In genomic region chr19:48248081-48248833, GRCh38 we compare ENCODE assay signal across 10 cellular contexts. TPM values are rescaled to one million over a fixed set of nuclear protein-coding genes. Genes with fewer than 3 reads are reported as not detected.
A peak's percentile ranks its signal among the peaks of the same experiment; 100 is the strongest.
DNase-seq lines count a peak whose midpoint lies in the region; ATAC-seq, FAIRE-seq and TF ChIP-seq lines count a peak whose summit lies in the region.
"Had no signal": no experiment of that assay in that cellular context is flagged by ENCODE, and none has a peak within 500 bp of the region (broad histone marks: within the 10 kb centered on the region; RNA-seq: fewer than 3 reads in every experiment).

No MANE protein-coding gene starts in this region.

- no peak for DNase-seq in activated CD4-positive, alpha-beta T cell treated with anti-CD3 and anti-CD28 coated beads, Interleukin-2, amount 10 ng/mL, durations not matched to agents 24 days and 14 days
- no peak for DNase-seq in activated CD4-positive, alpha-beta T cell treated with anti-CD3 and anti-CD28 coated beads, Interleukin-2, amount 50 U/mL, for 1 hour
- DNase-seq in HL-60 (ENCODE audit: low read depth in 1 of 2, low spot score in 1 of 2) (no peak), pons (ENCODE audit: low spot score) (no peak)
- no peak for DNase-seq in stimulated activated effector memory CD8-positive, alpha-beta T cell treated with anti-CD3 and anti-CD28 coated beads, Interleukin-12 subunit alpha, Interleukin-12 subunit beta, amount 100 ng/mL, for 72 hours (ENCODE audit: low spot score in 2 of 2)
- DNase-seq: NCI-H1930; stimulated activated naive CD4-positive, alpha-beta T cell had no signal

- H3K27me3 ChIP-seq in HL-60 (ENCODE audit: insufficient read depth, poor library complexity, severe bottlenecking), result no peaks in the 10 kb centered on the region

- H3K27me3 Mint-ChIP-seq in activated CD4-positive, alpha-beta T cell treated with anti-CD3 and anti-CD28 coated beads, Interleukin-2, amount 10 ng/mL, durations not matched to agents 24 days and 14 days, result no peaks in the 10 kb centered on the region

- H3K4me3 Mint-ChIP-seq in activated CD4-positive, alpha-beta T cell treated with anti-CD3 and anti-CD28 coated beads, Interleukin-2, amount 10 ng/mL, durations not matched to agents 24 days and 14 days, result peak overlapping the region; percentile 96
- H3K4me3 Mint-ChIP-seq in stimulated activated effector memory CD8-positive, alpha-beta T cell treated with anti-CD3 and anti-CD28 coated beads, Interleukin-12 subunit alpha, Interleukin-12 subunit beta, amount 100 ng/mL, for 72 hours, result peak overlapping the region; percentile 86

- peak overlapping the region; percentile 53 for H3K4me3 ChIP-seq in HL-60 (replicated peaks; ENCODE audit: insufficient read depth, low read length)

- intact Hi-C loops in activated CD4-positive, alpha-beta T cell treated with anti-CD3 and anti-CD28 coated beads, Interleukin-2, amount 10 ng/mL, durations not matched to agents 24 days and 14 days (cut with micrococcal nuclease), result no loop called here

- peaks cover 60% of the 10 kb centered on the region for H3K4me1 Mint-ChIP-seq in activated CD4-positive, alpha-beta T cell treated with anti-CD3 and anti-CD28 coated beads, Interleukin-2, amount 10 ng/mL, durations not matched to agents 24 days and 14 days
- H3K4me1 Mint-ChIP-seq in stimulated activated effector memory CD8-positive, alpha-beta T cell treated with anti-CD3 and anti-CD28 coated beads, Interleukin-12 subunit alpha, Interleukin-12 subunit beta, amount 100 ng/mL, for 72 hours, result peaks cover 62% of the 10 kb centered on the region

- peaks cover 56% of the 10 kb centered on the region for H3K36me3 Mint-ChIP-seq in activated CD4-positive, alpha-beta T cell treated with anti-CD3 and anti-CD28 coated beads, Interleukin-2, amount 10 ng/mL, durations not matched to agents 24 days and 14 days (ENCODE audit: low read depth)
- H3K36me3 Mint-ChIP-seq in stimulated activated effector memory CD8-positive, alpha-beta T cell treated with anti-CD3 and anti-CD28 coated beads, Interleukin-12 subunit alpha, Interleukin-12 subunit beta, amount 100 ng/mL, for 72 hours, result peaks cover 62% of the 10 kb centered on the region

- no peak for TF ChIP-seq CTCF in HL-60 (IDR thresholded peaks at IDR 0.05; ENCODE audit: insufficient read depth, low read length)

- peak overlapping the region; percentile 95 for H3K27ac Mint-ChIP-seq in activated CD4-positive, alpha-beta T cell treated with anti-CD3 and anti-CD28 coated beads, Interleukin-2, amount 10 ng/mL, durations not matched to agents 24 days and 14 days
- peak overlapping the region; percentile 97 for H3K27ac Mint-ChIP-seq in stimulated activated effector memory CD8-positive, alpha-beta T cell treated with anti-CD3 and anti-CD28 coated beads, Interleukin-12 subunit alpha, Interleukin-12 subunit beta, amount 100 ng/mL, for 72 hours

- H3K9me3 Mint-ChIP-seq in activated CD4-positive, alpha-beta T cell treated with anti-CD3 and anti-CD28 coated beads, Interleukin-2, amount 10 ng/mL, durations not matched to agents 24 days and 14 days, result no peaks in the 10 kb centered on the region
- no peaks in the 10 kb centered on the region for H3K9me3 Mint-ChIP-seq in stimulated activated effector memory CD8-positive, alpha-beta T cell treated with anti-CD3 and anti-CD28 coated beads, Interleukin-12 subunit alpha, Interleukin-12 subunit beta, amount 100 ng/mL, for 72 hours

- no peak for ATAC-seq in stimulated activated effector memory CD8-positive, alpha-beta T cell treated with anti-CD3 and anti-CD28 coated beads, Interleukin-12 subunit alpha, Interleukin-12 subunit beta, amount 100 ng/mL, for 72 hours
- ATAC-seq in HG02970 (IDR thresholded peaks at IDR 0.05; ENCODE audit: low FRiP score, unreplicated experiment) (no peak), HG02763 (IDR thresholded peaks at IDR 0.05; ENCODE audit: unreplicated experiment) (no peak)

- peak overlapping the region; percentile 98 for H3K27ac ChIP-seq in HL-60 (replicated peaks)

- peak; percentile 57 for FAIRE-seq in colon (lab: Jason Lieb, UNC)

RNA-seq across cellular contexts. Expression of gene CARD8, which starts 7.5 kb away (rescaled TPM):
- 125 and 127 TPM in 2 replicates for total RNA-seq in activated CD4-positive, alpha-beta T cell treated with anti-CD3 and anti-CD28 coated beads, Interleukin-2, amount 10 ng/mL, durations not matched to agents 24 days and 14 days

RNA-seq across cellular contexts. Expression of gene ZNF114, which starts 21.6 kb away (rescaled TPM):
- 0.21 and 0.30 TPM in 2 replicates for total RNA-seq in activated CD4-positive, alpha-beta T cell treated with anti-CD3 and anti-CD28 coated beads, Interleukin-2, amount 10 ng/mL, durations not matched to agents 24 days and 14 days
